ENCODE assay signal across 2 cellular contexts in genomic region chr17:51255673-51256072, GRCh38.
TF ChIP-seq lines count a peak whose summit lies in the region.

No MANE protein-coding gene starts in this region.

TF ChIP-seq in GM12878, 131 proteins besides CTCF, POLR2A, EP300 and RAD21 (continued from another document):
- no peak for TF ChIP-seq ATF3 (IDR thresholded peaks at IDR 0.05; ENCODE audit: borderline replicate concordance, extremely low read depth, low read depth, low read length)
- no peak for TF ChIP-seq FOXK2 (IDR thresholded peaks at IDR 0.05)
- TF ChIP-seq ZNF384 (IDR thresholded peaks at IDR 0.05; ENCODE audit: borderline replicate concordance, low read depth, low read length): no peak
- no peak for TF ChIP-seq CBFB (IDR thresholded peaks at IDR 0.05; ENCODE audit: low read depth)
- no peak for TF ChIP-seq HDAC2 (IDR thresholded peaks at IDR 0.05)
- no peak for TF ChIP-seq REST (IDR thresholded peaks at IDR 0.05; ENCODE audit: low read depth, low read length)
- TF ChIP-seq RB1 (IDR thresholded peaks at IDR 0.05; ENCODE audit: borderline replicate concordance): no peak

TF ChIP-seq in liver, 16 proteins besides CTCF, POLR2A, EP300 and RAD21:
- no peak for TF ChIP-seq GABPA (IDR thresholded peaks at IDR 0.05 in 1 of 2, conservative IDR thresholded peaks at IDR 0.05 in 1 of 2)
- TF ChIP-seq FOXA2 (IDR thresholded peaks at IDR 0.05): no peak
- no peak for TF ChIP-seq MAX (IDR thresholded peaks at IDR 0.05)
- peak; percentile 6 for TF ChIP-seq REST (IDR thresholded peaks at IDR 0.05)
- TF ChIP-seq SP1 (IDR thresholded peaks at IDR 0.05): peak; percentile 28
- no peak for TF ChIP-seq ZBTB33 (IDR thresholded peaks at IDR 0.05)
- peak; percentile 27 to 51 for TF ChIP-seq RXRA (IDR thresholded peaks at IDR 0.05)
- TF ChIP-seq TAF1 (conservative IDR thresholded peaks at IDR 0.05): no peak
- TF ChIP-seq NR2F2 (IDR thresholded peaks at IDR 0.05): no peak
- TF ChIP-seq FOXA1 (IDR thresholded peaks at IDR 0.05): no peak
- TF ChIP-seq HNF4A (conservative IDR thresholded peaks at IDR 0.05): peak; percentile 29 to 44
- TF ChIP-seq EGR1 (IDR thresholded peaks at IDR 0.05; ENCODE audit: low read depth in 2 of 2): no peak
- TF ChIP-seq JUND (IDR thresholded peaks at IDR 0.05): no peak
- peak; percentile 37 for TF ChIP-seq YY1 (IDR thresholded peaks at IDR 0.05)
- no peak for TF ChIP-seq ATF3 (IDR thresholded peaks at IDR 0.05)
- no peak for TF ChIP-seq HNF4G (IDR thresholded peaks at IDR 0.05)
